ENCODE assay signal across 25 cellular contexts in genomic region chr20:7294816-7295360, GRCh38.
"Had no signal": no experiment of that assay in that cellular context is flagged by ENCODE, and none has a peak within 500 bp of the region (broad histone marks: within the 10 kb centered on the region; RNA-seq: fewer than 3 reads in every experiment).

No MANE protein-coding gene starts in this region.

- DNase-seq: dermis blood vessel endothelial cell; dorsolateral prefrontal cortex; effector CD8-positive, alpha-beta T cell; effector memory CD8-positive, alpha-beta T cell; endodermal cell; glutamatergic neuron; head of caudate nucleus; heart right ventricle; hippocampal formation; left cardiac atrium; left lung; left ventricle myocardium superior; lower lobe of right lung; mesendoderm; midbrain; naive thymus-derived CD4-positive, alpha-beta T cell had no signal

- H3K27ac ChIP-seq: coronary artery, dorsolateral prefrontal cortex, esophagus muscularis mucosa, foreskin keratinocyte, gastroesophageal sphincter, heart right ventricle, left lung, lower lobe of right lung had no signal

- ATAC-seq: effector memory CD8-positive, alpha-beta T cell; foreskin keratinocyte; gastroesophageal sphincter; heart right ventricle; left cardiac atrium; left lung; left ventricle myocardium superior; lower lobe of right lung; naive thymus-derived CD4-positive, alpha-beta T cell had no signal

- H3K4me1 ChIP-seq: esophagus muscularis mucosa, foreskin keratinocyte, gastroesophageal sphincter, heart right ventricle, left lung, lower lobe of right lung had no signal

- H3K27me3 ChIP-seq: esophagus muscularis mucosa, foreskin keratinocyte, gastroesophageal sphincter, left lung had no signal

- H3K4me3 ChIP-seq: coronary artery, dorsolateral prefrontal cortex, esophagus muscularis mucosa, gastroesophageal sphincter, heart right ventricle, left lung, lower lobe of right lung had no signal

- H3K9me3 ChIP-seq: esophagus muscularis mucosa, gastroesophageal sphincter, lower lobe of right lung had no signal

- FAIRE-seq: colon, endometrium, frontal cortex, islet of Langerhans, keratinocyte had no signal

- H3K36me3 ChIP-seq: esophagus muscularis mucosa, gastroesophageal sphincter, heart right ventricle, left lung, lower lobe of right lung had no signal
